In the genomic region with DNA sequence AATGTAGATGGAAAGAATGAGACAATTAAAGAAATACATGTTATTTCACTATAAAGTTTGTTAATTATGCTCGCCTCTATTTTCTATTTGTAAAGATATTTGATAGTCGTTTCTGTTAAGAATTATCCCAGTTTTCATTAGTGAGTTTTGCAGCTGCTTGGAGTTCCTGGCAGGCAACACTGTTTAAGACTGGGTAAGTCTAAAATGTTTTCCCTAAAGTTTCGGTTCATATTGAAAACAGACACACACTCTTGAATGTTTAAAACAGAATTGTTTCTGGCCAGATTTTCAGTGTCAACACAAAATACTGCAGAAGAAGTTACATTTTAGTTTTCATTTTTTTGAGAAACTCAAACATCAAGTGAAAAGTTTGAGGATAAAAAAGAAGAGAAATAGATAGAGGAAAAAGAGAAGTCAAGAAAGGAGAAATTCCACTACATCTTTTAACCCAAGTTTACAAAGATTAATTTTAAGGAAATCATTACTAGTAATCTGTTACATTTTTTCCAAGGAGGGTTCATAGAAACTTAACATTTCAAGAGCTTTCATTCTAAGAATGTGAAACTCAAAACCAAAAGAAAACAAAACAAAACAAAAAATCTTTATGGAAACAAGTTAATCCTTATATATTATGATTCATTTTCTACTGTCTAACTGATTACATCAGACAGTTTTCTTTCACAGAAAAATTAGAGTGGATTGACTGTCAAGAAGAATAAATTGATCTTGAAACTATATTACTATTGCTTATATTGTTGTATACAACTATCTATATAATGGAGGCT, we compare ENCODE assay signal across 1 cellular context.
TF ChIP-seq lines count a peak whose summit lies in the region.

No MANE protein-coding gene starts in this region.

TF ChIP-seq in H1, 55 proteins besides CTCF, POLR2A, EP300 and RAD21:
- TF ChIP-seq ZNF274 (IDR thresholded peaks at IDR 0.05; ENCODE audit: borderline replicate concordance, extremely low read depth, low read length) (no peak), SIX5 (IDR thresholded peaks at IDR 0.05; ENCODE audit: low read depth, low read length) (no peak), TEAD4 (IDR thresholded peaks at IDR 0.05; ENCODE audit: low read depth, low read length) (no peak), KDM1A (IDR thresholded peaks at IDR 0.05; ENCODE audit: borderline replicate concordance, low read length) (no peak)
